Comparison of ENCODE assay signal across 1 cellular context in the genomic region with DNA sequence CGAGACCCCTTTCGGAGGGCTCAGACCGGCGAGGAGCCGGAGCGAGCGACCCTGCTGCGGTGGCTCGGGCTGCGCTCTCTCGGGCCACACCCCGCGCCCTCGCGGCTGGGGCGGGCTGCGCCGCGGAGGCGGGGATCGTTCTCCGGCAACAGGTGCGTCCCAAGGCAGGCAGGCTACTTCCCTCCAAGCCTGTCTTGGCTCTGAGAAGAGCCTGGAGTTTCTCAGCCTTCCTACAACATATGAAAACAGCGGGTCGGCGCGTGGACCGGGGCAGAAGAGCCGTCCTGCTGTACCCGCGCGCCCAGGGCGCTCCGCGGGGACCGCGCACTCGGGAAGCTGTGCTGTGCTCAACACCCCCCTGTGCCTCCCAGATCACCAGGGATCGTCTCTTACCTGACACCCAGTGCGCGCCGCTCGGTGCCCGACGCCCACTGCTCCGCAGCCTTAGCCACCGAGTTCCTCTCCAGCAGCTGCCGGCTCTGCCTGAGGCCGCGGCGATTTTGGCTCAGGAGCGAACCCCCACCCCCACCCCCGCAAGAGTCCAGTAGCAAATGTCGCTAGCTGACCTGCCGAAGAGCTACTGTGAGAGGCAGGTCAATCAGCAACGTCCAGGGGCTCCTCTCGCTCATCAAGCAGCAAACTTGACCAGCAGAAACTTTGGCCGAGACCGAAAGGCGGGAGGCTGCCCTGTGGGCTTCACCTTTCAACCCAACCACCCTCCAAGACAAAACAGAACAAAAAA.
A peak's percentile ranks its signal among the peaks of the same experiment; 100 is the strongest.
TF ChIP-seq lines count a peak whose summit lies in the region.

No MANE protein-coding gene starts in this region.

TF ChIP-seq in H1, 55 proteins besides CTCF, POLR2A, EP300 and RAD21:
- TF ChIP-seq TAF1 (IDR thresholded peaks at IDR 0.05; ENCODE audit: low read depth, low read length) (no peak), FOSL1 (IDR thresholded peaks at IDR 0.05; ENCODE audit: insufficient read depth, low read depth, low read length) (no peak), MAFK (IDR thresholded peaks at IDR 0.05; ENCODE audit: low read depth, low read length) (no peak), BACH1 (IDR thresholded peaks at IDR 0.05; ENCODE audit: low read length) (no peak), SP2 (IDR thresholded peaks at IDR 0.05; ENCODE audit: low read length) (no peak), EZH2 (IDR thresholded peaks at IDR 0.05; ENCODE audit: low read depth, low read length, severe bottlenecking) (peak; percentile 91), SIN3A (conservative IDR thresholded peaks at IDR 0.05 in 1 of 2, IDR thresholded peaks at IDR 0.05 in 1 of 2; ENCODE audit: low read depth in 1 of 2, low read length in 2 of 2) (no peak; a peak in 1 of 4 replicates), KDM1A (IDR thresholded peaks at IDR 0.05; ENCODE audit: borderline replicate concordance, low read length) (no peak), JUND (IDR thresholded peaks at IDR 0.05; ENCODE audit: low read length) (no peak), SP4 (IDR thresholded peaks at IDR 0.05; ENCODE audit: low read length) (no peak), TEAD4 (IDR thresholded peaks at IDR 0.05; ENCODE audit: low read depth, low read length) (no peak), SIX5 (IDR thresholded peaks at IDR 0.05; ENCODE audit: low read depth, low read length) (no peak), RXRA (IDR thresholded peaks at IDR 0.05; ENCODE audit: insufficient read depth, low read depth, low read length) (no peak), NRF1 (IDR thresholded peaks at IDR 0.05; ENCODE audit: low read depth, low read length) (no peak), SUZ12 (IDR thresholded peaks at IDR 0.05; ENCODE audit: low read length) (peak; percentile 99; the same call in 1 of the 2 replicates), CTBP2 (IDR thresholded peaks at IDR 0.05; ENCODE audit: borderline replicate concordance, insufficient read depth, insufficient read length, low read length) (peak; percentile 62), TAF7 (optimal IDR thresholded peaks at IDR 0.05; ENCODE audit: borderline replicate concordance, low read depth, low read length) (no peak), MAX (IDR thresholded peaks at IDR 0.05) (no peak; the same call in 1 of the 2 replicates), GABPA (IDR thresholded peaks at IDR 0.05; ENCODE audit: borderline replicate concordance, insufficient read depth, low read length) (0 out of 2 replicates have a peak, but pooled peaks have one; percentile 9), SP1 (IDR thresholded peaks at IDR 0.05; ENCODE audit: low read depth, low read length) (no peak), POLR2AphosphoS5 (IDR thresholded peaks at IDR 0.05; ENCODE audit: low read depth, low read length) (no peak), RNF2 (IDR thresholded peaks at IDR 0.05; ENCODE audit: borderline replicate concordance, low read depth, low read length, missing control alignments, poor library complexity, severe bottlenecking) (peak; percentile 73), TBP (IDR thresholded peaks at IDR 0.05; ENCODE audit: low read depth, low read length) (no peak), SAP30 (IDR thresholded peaks at IDR 0.05; ENCODE audit: insufficient read depth, insufficient replicate concordance, low read length) (no peak), POU5F1 (IDR thresholded peaks at IDR 0.05; ENCODE audit: low read depth, low read length) (no peak), CREB1 (IDR thresholded peaks at IDR 0.05) (no peak), ZNF274 (IDR thresholded peaks at IDR 0.05; ENCODE audit: borderline replicate concordance, extremely low read depth, low read length) (no peak), ASH2L (IDR thresholded peaks at IDR 0.05; ENCODE audit: low read length) (peak; percentile 29), EGR1 (IDR thresholded peaks at IDR 0.05; ENCODE audit: borderline replicate concordance, low read depth, low read length) (peak; percentile 23; the same call in 1 of the 2 replicates), RBBP5 (IDR thresholded peaks at IDR 0.05; ENCODE audit: borderline replicate concordance, low read depth, low read length) (peak; percentile 37; the same call in 1 of the 2 replicates), CBX5 (IDR thresholded peaks at IDR 0.05; ENCODE audit: low read depth, low read length) (no peak), KDM5A (IDR thresholded peaks at IDR 0.05; ENCODE audit: low read length) (no peak), BCL11A (IDR thresholded peaks at IDR 0.05; ENCODE audit: low read depth in 2 of 2, low read length in 2 of 2) (no peak), SRF (IDR thresholded peaks at IDR 0.05; ENCODE audit: low read depth, low read length) (no peak), KDM4A (IDR thresholded peaks at IDR 0.05; ENCODE audit: low read depth, low read length, severe bottlenecking) (peak; percentile 57), TCF12 (IDR thresholded peaks at IDR 0.05; ENCODE audit: low read depth, low read length) (no peak), GTF2F1 (IDR thresholded peaks at IDR 0.05; ENCODE audit: borderline replicate concordance, low read depth, low read length) (no peak), CHD2 (IDR thresholded peaks at IDR 0.05; ENCODE audit: low read length) (no peak), HDAC6 (IDR thresholded peaks at IDR 0.05; ENCODE audit: low read depth, low read length) (no peak), YY1 (IDR thresholded peaks at IDR 0.05; ENCODE audit: low read depth, low read length) (no peak), NANOG (IDR thresholded peaks at IDR 0.05; ENCODE audit: insufficient read depth, low read depth, low read length, poor library complexity, severe bottlenecking) (no peak), JUN (IDR thresholded peaks at IDR 0.05; ENCODE audit: low read depth, low read length) (no peak)
- TF ChIP-seq, protein P1, sequence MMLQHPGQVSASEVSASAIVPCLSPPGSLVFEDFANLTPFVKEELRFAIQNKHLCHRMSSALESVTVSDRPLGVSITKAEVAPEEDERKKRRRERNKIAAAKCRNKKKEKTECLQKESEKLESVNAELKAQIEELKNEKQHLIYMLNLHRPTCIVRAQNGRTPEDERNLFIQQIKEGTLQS (IDR thresholded peaks at IDR 0.05; ENCODE audit: insufficient read depth, low read depth, low read length) = no peak
- TF ChIP-seq, protein P2, sequence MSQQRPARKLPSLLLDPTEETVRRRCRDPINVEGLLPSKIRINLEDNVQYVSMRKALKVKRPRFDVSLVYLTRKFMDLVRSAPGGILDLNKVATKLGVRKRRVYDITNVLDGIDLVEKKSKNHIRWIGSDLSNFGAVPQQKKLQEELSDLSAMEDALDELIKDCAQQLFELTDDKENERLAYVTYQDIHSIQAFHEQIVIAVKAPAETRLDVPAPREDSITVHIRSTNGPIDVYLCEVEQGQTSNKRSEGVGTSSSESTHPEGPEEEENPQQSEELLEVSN (IDR thresholded peaks at IDR 0.05) = peak; percentile 74; the same call in 1 of the 2 replicates
